1 cellular context compared by ENCODE assay signal in genomic region chr17:49111934-49112333, GRCh38.
A peak's percentile ranks its signal among the peaks of the same experiment; 100 is the strongest.
TF ChIP-seq lines count a peak whose summit lies in the region.

No MANE protein-coding gene starts in this region.

TF ChIP-seq in K562, 482 proteins besides CTCF, POLR2A, EP300 and RAD21 (continued from another document):
- TF ChIP-seq ZNF740 (CRISPR knock-in tag; IDR thresholded peaks at IDR 0.05) (no peak), ZNF740 (tag; IDR thresholded peaks at IDR 0.05) (no peak), ZNF551 (CRISPR knock-in tag; IDR thresholded peaks at IDR 0.05) (no peak), CBX2 (IDR thresholded peaks at IDR 0.05; ENCODE audit: insufficient read depth, low read length, poor library complexity, severe bottlenecking) (no peak), MLLT1 (IDR thresholded peaks at IDR 0.05) (no peak), THAP7 (CRISPR knock-in tag; IDR thresholded peaks at IDR 0.05) (no peak), ZNF586 (CRISPR knock-in tag; conservative IDR thresholded peaks at IDR 0.05) (no peak), TRIM24 (IDR thresholded peaks at IDR 0.05) (peak in 1 of 2 experiments; percentile 84; a peak in 2 of 4 replicates), FOSL1 (tag; conservative IDR thresholded peaks at IDR 0.05) (peak; percentile 40; the same call in 1 of the 2 replicates), USF2 (CRISPR knock-in tag; IDR thresholded peaks at IDR 0.05) (no peak), ID3 (CRISPR knock-in tag; IDR thresholded peaks at IDR 0.05) (no peak), ID3 (tag; IDR thresholded peaks at IDR 0.05) (no peak), ILK (tag; IDR thresholded peaks at IDR 0.05; ENCODE audit: borderline replicate concordance, low read depth) (no peak), DMBX1 (CRISPR knock-in tag; IDR thresholded peaks at IDR 0.05; ENCODE audit: borderline replicate concordance) (peak; percentile 58; the same call in 1 of the 2 replicates), PREB (CRISPR knock-in tag; IDR thresholded peaks at IDR 0.05) (no peak), MIER1 (IDR thresholded peaks at IDR 0.05; ENCODE audit: low read depth) (no peak), MTF1 (CRISPR knock-in tag; IDR thresholded peaks at IDR 0.05; ENCODE audit: borderline replicate concordance) (no peak), CBFA2T3 (IDR thresholded peaks at IDR 0.05) (no peak), ZNF512 (tag; IDR thresholded peaks at IDR 0.05) (no peak), SREBF2 (CRISPR knock-in tag; IDR thresholded peaks at IDR 0.05) (no peak), RBM15 (IDR thresholded peaks at IDR 0.05; ENCODE audit: insufficient read depth, low read length) (no peak), NFATC3 (IDR thresholded peaks at IDR 0.05) (no peak), NR2F6 (CRISPR knock-in tag; IDR thresholded peaks at IDR 0.05) (no peak), ZNF384 (IDR thresholded peaks at IDR 0.05; ENCODE audit: low read depth, low read length) (no peak), L3MBTL2 (IDR thresholded peaks at IDR 0.05) (peak; percentile 90), SREBF1 (IDR thresholded peaks at IDR 0.05; ENCODE audit: borderline replicate concordance, low read depth, low read length) (no peak), TCFL5 (CRISPR knock-in tag; conservative IDR thresholded peaks at IDR 0.05) (no peak), MYC (IDR thresholded peaks at IDR 0.05; ENCODE audit: low read depth, low read length) (0 out of 2 replicates have a peak, but pooled peaks have one; percentile 13), MYC (CRISPR knock-in tag; IDR thresholded peaks at IDR 0.05; ENCODE audit: borderline replicate concordance, low read depth) (no peak), PRDM10 (IDR thresholded peaks at IDR 0.05; ENCODE audit: partially characterized antibody) (no peak)
